In genomic region chr9:76419782-76420380, GRCh38 we compare ENCODE assay signal across 9 cellular contexts. TPM values are rescaled to one million over a fixed set of nuclear protein-coding genes. Genes with fewer than 3 reads are reported as not detected.
DNase-seq lines count a peak whose midpoint lies in the region; ATAC-seq and TF ChIP-seq lines count a peak whose summit lies in the region.
"Had no signal": no experiment of that assay in that cellular context is flagged by ENCODE, and none has a peak within 500 bp of the region (broad histone marks: within the 10 kb centered on the region; RNA-seq: fewer than 3 reads in every experiment).

No MANE protein-coding gene starts in this region.

- in situ Hi-C loops in GM23248 (cut with MboI): no loop called here

- H3K36me3 Mint-ChIP-seq in activated CD4-positive, alpha-beta T cell treated with anti-CD3 and anti-CD28 coated beads for 36 hours (ENCODE audit: low read depth): no peaks in the 10 kb centered on the region
- H3K36me3 Mint-ChIP-seq: memory B cell had no signal

- H3K4me3 Mint-ChIP-seq in activated CD4-positive, alpha-beta T cell treated with anti-CD3 and anti-CD28 coated beads for 36 hours: no peak overlapping the region
- H3K4me3 Mint-ChIP-seq: memory B cell had no signal

- CTCF ChIA-PET in activated CD4-positive, alpha-beta T cell treated with anti-CD3 and anti-CD28 coated beads for 36 hours (lab: Charles Lee): interaction anchor here (1.0 to 2.0 kb wide), 4 partner anchors 15 to 26 kb away, joined by 3 to 10 read pairs (median 6); partner anchors contain the start of gene RFK

- no peaks in the 10 kb centered on the region for H3K9me3 ChIP-seq in GM23248 (ENCODE audit: low read depth)

- H3K27ac Mint-ChIP-seq in activated CD4-positive, alpha-beta T cell treated with anti-CD3 and anti-CD28 coated beads for 36 hours: no peak overlapping the region
- H3K27ac Mint-ChIP-seq: memory B cell had no signal

- peaks cover 2% of the 10 kb centered on the region for H3K27me3 Mint-ChIP-seq in activated CD4-positive, alpha-beta T cell treated with anti-CD3 and anti-CD28 coated beads for 36 hours

- no peak overlapping the region for H2AFZ ChIP-seq in GM23248

- 70 to 80% methylated on average over 2 of the region's 2 CpGs for WGBS in GM23248 (ENCODE audit: low coverage in 1 of 2, low lambda C conversion rate in 2 of 2, missing lambda C conversion rate in 2 of 2), 2 experiments

- H3F3A ChIP-seq in GM23248 (ENCODE audit: insufficient read depth): no peaks in the 10 kb centered on the region

- POLR2A ChIA-PET in activated CD4-positive, alpha-beta T cell treated with anti-CD3 and anti-CD28 coated beads for 36 hours (lab: Charles Lee): no interaction called here

- H4K20me1 ChIP-seq in GM23248 (ENCODE audit: insufficient read depth): no peaks in the 10 kb centered on the region

- H3K9me2 ChIP-seq in GM23248 (ENCODE audit: insufficient read depth): no peaks in the 10 kb centered on the region

- peak; percentile 48 for TF ChIP-seq CTCF in kidney epithelial cell (IDR thresholded peaks at IDR 0.05; ENCODE audit: insufficient read depth, low read length, poor library complexity, severe bottlenecking)

- no peaks in the 10 kb centered on the region for H3K9me3 Mint-ChIP-seq in activated CD4-positive, alpha-beta T cell treated with anti-CD3 and anti-CD28 coated beads for 36 hours (ENCODE audit: low read depth)
- H3K9me3 Mint-ChIP-seq: memory B cell had no signal

- H3K36me3 ChIP-seq in GM23248 (ENCODE audit: low read depth) (no peaks in the 10 kb centered on the region), kidney epithelial cell (ENCODE audit: control insufficient read depth, insufficient read depth, low read length) (no peaks in the 10 kb centered on the region)

- ATAC-seq in activated CD4-positive, alpha-beta T cell treated with anti-CD3 and anti-CD28 coated beads for 36 hours: no peak

- no peaks in the 10 kb centered on the region for H3K79me2 ChIP-seq in GM23248 (ENCODE audit: insufficient read depth)

- intact Hi-C loops in activated CD4-positive, alpha-beta T cell treated with anti-CD3 and anti-CD28 coated beads for 36 hours (cut with DNase I, micrococcal nuclease): no loop called here

- DNase-seq in AML-193 (lab: John Stamatoyannopoulos, UW) (peak; percentile 46 to 47), GM23248 (peak; percentile 48), SW480 (ENCODE audit: low spot score) (peak; percentile 27), kidney epithelial cell (ENCODE audit: low read depth) (no peak), epidermal melanocyte (ENCODE audit: insufficient read length, low spot score) (no peak), NCI-H1105 treated with DMSO at 0.1 percent for 48 hours (lab: John Stamatoyannopoulos, UW) (no peak), HK-2 (ENCODE audit: unreplicated experiment) (no peak)
- DNase-seq in activated CD4-positive, alpha-beta T cell treated with anti-CD3 and anti-CD28 coated beads for 36 hours: no peak

- H3K9ac ChIP-seq in GM23248: no peak overlapping the region

- no peak overlapping the region for H3K4me2 ChIP-seq in GM23248 (ENCODE audit: unreplicated experiment)

- no peak overlapping the region for H3K4me3 ChIP-seq in GM23248
- H3K4me3 ChIP-seq in kidney epithelial cell (ENCODE audit: low read depth, low read length): no peak overlapping the region

- H3K27me3 ChIP-seq in GM23248 (replicated peaks; ENCODE audit: insufficient read depth): no peaks in the 10 kb centered on the region
- no peaks in the 10 kb centered on the region for H3K27me3 ChIP-seq in kidney epithelial cell (ENCODE audit: control insufficient read depth, insufficient read depth, low read length)

- no peak overlapping the region for H3K27ac ChIP-seq in GM23248

- no peaks in the 10 kb centered on the region for H3K4me1 ChIP-seq in GM23248 (ENCODE audit: insufficient read depth)

- H3K4me1 Mint-ChIP-seq in activated CD4-positive, alpha-beta T cell treated with anti-CD3 and anti-CD28 coated beads for 36 hours: peaks cover 22% of the 10 kb centered on the region
- H3K4me1 Mint-ChIP-seq: memory B cell had no signal

RNA-seq across cellular contexts. Expression of gene RFK, which starts 25.7 kb away (rescaled TPM):
- total RNA-seq in GM23248 (2014; rRNA removed; shearing (Covaris generic)): 16.6 and 19.1 TPM in 2 replicates
- polyA plus RNA-seq in GM23248 (2016; fragmentation: Nextera tagmentation; extraction: Ambion mirVana): 18.9 and 20.0 TPM in 2 replicates
- 38.0 and 49.2 TPM in 2 replicates for total RNA-seq in kidney epithelial cell
- 1 to 10 TPM; 7.0 to 8.3 TPM for total RNA-seq in activated CD4-positive, alpha-beta T cell treated with anti-CD3 and anti-CD28 coated beads for 36 hours

RNA-seq across cellular contexts. Expression of gene GCNT1, which starts 39.1 kb away (rescaled TPM):
- total RNA-seq in GM23248 (2014; rRNA removed; shearing (Covaris generic)): 8.5 and 26.3 TPM in 2 replicates
- polyA plus RNA-seq in GM23248 (2016; fragmentation: Nextera tagmentation; extraction: Ambion mirVana): 15.2 and 16.6 TPM in 2 replicates
- 2.7 and 2.8 TPM in 2 replicates for total RNA-seq in kidney epithelial cell
- total RNA-seq in activated CD4-positive, alpha-beta T cell treated with anti-CD3 and anti-CD28 coated beads for 36 hours: 1 to 10 TPM; 4.2 to 4.6 TPM

Comparison
In these comparisons a context has a peak if more than half of its experiments do, and no peak if none do; other contexts are left out.
1. DNase-seq: peak in AML-193 (2 of 2), GM23248 (single experiment) and SW480 (single experiment); none in kidney epithelial cell (single experiment), epidermal melanocyte (single experiment), activated CD4-positive, alpha-beta T cell treated with anti-CD3 and anti-CD28 coated beads for 36 hours (single experiment), NCI-H1105 treated with DMSO at 0.1 percent for 48 hours (single experiment) and HK-2 (single experiment).